21 cellular contexts compared by ENCODE assay signal in the genomic region with DNA sequence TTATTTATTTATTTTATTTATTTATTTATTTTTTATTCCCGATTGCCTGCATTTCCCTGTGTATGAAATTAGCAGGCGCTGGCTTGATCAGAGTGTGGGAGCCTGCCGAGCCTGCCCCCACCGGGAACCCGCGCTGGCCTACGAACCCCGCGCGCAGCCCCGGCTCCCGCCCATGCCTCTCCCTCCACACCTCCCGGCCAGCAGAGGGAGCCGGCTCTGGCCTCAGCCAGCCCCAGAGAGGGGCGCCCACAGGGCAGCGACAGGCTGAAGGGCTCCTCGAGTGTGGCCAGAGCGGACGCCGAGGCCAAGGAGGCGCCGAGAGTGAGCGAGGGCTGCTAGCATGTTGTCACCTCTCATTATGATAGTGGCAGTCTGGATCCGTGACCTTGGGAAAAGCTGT. TPM values are rescaled to one million over a fixed set of nuclear protein-coding genes. Genes with fewer than 3 reads are reported as not detected.
DNase-seq lines count a peak whose midpoint lies in the region; ATAC-seq, FAIRE-seq and TF ChIP-seq lines count a peak whose summit lies in the region.
"Had no signal": no experiment of that assay in that cellular context is flagged by ENCODE, and none has a peak within 500 bp of the region (broad histone marks: within the 10 kb centered on the region; RNA-seq: fewer than 3 reads in every experiment).

No MANE protein-coding gene starts in this region.

- H3K9me3 ChIP-seq in DOHH2 (ENCODE audit: control insufficient read depth, insufficient read depth, low read length), result peaks cover 17% of the 10 kb centered on the region
- H3K9me3 ChIP-seq in K562 (replicated peaks; ENCODE audit: control insufficient read depth, insufficient read depth, low read depth, low read length), result no peaks in the 10 kb centered on the region; the same call in 1 of the 2 replicates
- H3K9me3 ChIP-seq in transverse colon, result peaks cover 7 to 10% of the 10 kb centered on the region in 2 donors
- peaks cover 0 to 25% (median 0%) of the 10 kb centered on the region in 11 donors for H3K9me3 ChIP-seq in heart right ventricle

- H2AFZ ChIP-seq in K562 (ENCODE audit: low read depth, low read length), result 0 out of 2 replicates have a peak overlapping the region, but pooled peaks have one; percentile 16

- intact Hi-C loops in K562 (cut with micrococcal nuclease), result no loop called here
- intact Hi-C loops in transverse colon (cut with DNase I; ENCODE audit: low total_unique reads), result no loop called here
- intact Hi-C loops in heart right ventricle (cut with DNase I), result no loop called here

- H4K20me1 ChIP-seq in DOHH2 (ENCODE audit: control insufficient read depth, insufficient read depth, low read depth, low read length) (no peaks in the 10 kb centered on the region), K562 (replicated peaks; ENCODE audit: control insufficient read depth, insufficient read depth, low read length) (no peaks in the 10 kb centered on the region)

- H3K36me3 Mint-ChIP-seq in HFFc6 (ENCODE audit: low read depth), result 0 out of 2 replicates have a peak, but pooled peaks cover 4% of the 10 kb centered on the region
- peaks cover 2 to 10% of the 10 kb centered on the region in 2 donors for H3K36me3 Mint-ChIP-seq in activated T-cell treated with anti-CD3 and anti-CD28 coated beads, Interleukin-2, amount 50 U/mL, for 72 hours (ENCODE audit: insufficient read depth in 2 of 2)

- CTCF ChIA-PET in K562 (lab: Yijun Ruan, JAX; ENCODE audit: low intra/inter-chr PET ratio), result no interaction called here

- no peaks in the 10 kb centered on the region for H3K9me1 ChIP-seq in K562 (ENCODE audit: control insufficient read depth, insufficient read depth, low read length)

- in situ Hi-C loops in K562 (cut with MboI) (no loop called here), transverse colon (cut with MboI; ENCODE audit: low pct_ligation_motif_present in 1 of 4, low pct_unique_long_range_greater_than_20kb in 1 of 4, low sequenced_read_pairs in 3 of 4) (no loop called here)

- POLR2A ChIA-PET in K562 (lab: Yijun Ruan, JAX), result interaction anchor here (0.7 kb wide), 1 partner anchor 322 kb away, joined by 3 read pairs; no protein-coding TSS in a partner anchor

- H3K27ac Mint-ChIP-seq in HFFc6, result no peak overlapping the region
- H3K27ac Mint-ChIP-seq in activated T-cell treated with anti-CD3 and anti-CD28 coated beads, Interleukin-2, amount 50 U/mL, for 72 hours, result no peak overlapping the region
- H3K27ac Mint-ChIP-seq: CD8-positive, alpha-beta memory T cell had no signal

- peaks cover 8% of the 10 kb centered on the region; the same call in 1 of the 2 replicates for H3K4me1 Mint-ChIP-seq in HFFc6 (ENCODE audit: low read depth)
- H3K4me1 Mint-ChIP-seq in activated T-cell treated with anti-CD3 and anti-CD28 coated beads, Interleukin-2, amount 50 U/mL, for 72 hours (ENCODE audit: low read depth), result no peaks in the 10 kb centered on the region
- H3K4me1 Mint-ChIP-seq: CD8-positive, alpha-beta memory T cell had no signal

- no peak for TF ChIP-seq RAD21 in K562 (CRISPR knock-in tag; conservative IDR thresholded peaks at IDR 0.05 in 1 of 2, IDR thresholded peaks at IDR 0.05 in 1 of 2)

- 82% methylated on average over 13 of the region's 24 CpGs for WGBS in K562 (ENCODE audit: insufficient coverage, low coverage, missing lambda C conversion rate)
- WGBS in transverse colon (ENCODE audit: low coverage in 1 of 2), 2 donors, result 97% methylated on average over 23 of the region's 24 CpGs; no CpG with 5 or more reads in 1 of the 2 donors
- 96% methylated on average over 24 of the region's 24 CpGs for WGBS in heart right ventricle, 2 donors

- BruUV-seq in K562 (replicated peaks; lab: Mats Ljungman, UMichigan), result no TSS peak

- H3K79me2 ChIP-seq in DOHH2 (ENCODE audit: control insufficient read depth, low read length), result no peaks in the 10 kb centered on the region
- no peaks in the 10 kb centered on the region for H3K79me2 ChIP-seq in K562 (ENCODE audit: control insufficient read depth, insufficient read depth, low read length)

- TF ChIP-seq POLR2A in K562 (conservative IDR thresholded peaks at IDR 0.05) (no peak), transverse colon (IDR thresholded peaks at IDR 0.05) (no peak)

- H3K27me3 Mint-ChIP-seq in HFFc6 (ENCODE audit: insufficient read depth), result no peaks in the 10 kb centered on the region
- H3K27me3 Mint-ChIP-seq in activated T-cell treated with anti-CD3 and anti-CD28 coated beads, Interleukin-2, amount 50 U/mL, for 72 hours (ENCODE audit: low read depth), result no peaks in the 10 kb centered on the region
- H3K27me3 Mint-ChIP-seq: CD8-positive, alpha-beta memory T cell had no signal

- no peak overlapping the region for H3K9ac ChIP-seq in K562 (ENCODE audit: insufficient read depth in 1 of 2, low read depth in 2 of 2, low read length in 2 of 2)

- H3K9me3 Mint-ChIP-seq in HFFc6, result peaks cover 28% of the 10 kb centered on the region
- H3K9me3 Mint-ChIP-seq in activated T-cell treated with anti-CD3 and anti-CD28 coated beads, Interleukin-2, amount 50 U/mL, for 72 hours, result peaks cover 2% of the 10 kb centered on the region in 2 donors

- H3K4me2 ChIP-seq in DOHH2 (ENCODE audit: low read length) (no peak overlapping the region), K562 (ENCODE audit: insufficient read depth, low read length) (no peak overlapping the region)

- DNase-seq in HFFc6, result no peak
- DNase-seq in K562 (ENCODE audit: extremely low read depth in 1 of 4, low spot score in 3 of 4), result no peak
- no peak for DNase-seq in transverse colon
- DNase-seq in heart right ventricle, result no peak
- DNase-seq in activated T-cell treated with anti-CD3 and anti-CD28 coated beads, Interleukin-2, amount 50 U/mL, for 72 hours, result no peak
- DNase-seq: C1 segment of cervical spinal cord; CD8-positive, alpha-beta memory T cell; DMS53; EL; GF-D8; HCEC 1CT; KG1; NCI-H1417 treated with DMSO at 0.1 percent for 48 hours; NCI-H187; NCI-H446; NCI-H526; T-helper 1 cell had no signal

- H3K4me3 ChIP-seq in DOHH2 (ENCODE audit: low read length), result no peak overlapping the region
- no peak overlapping the region for H3K4me3 ChIP-seq in K562
- no peak overlapping the region for H3K4me3 ChIP-seq in transverse colon
- H3K4me3 ChIP-seq in heart right ventricle, result no peak overlapping the region
- H3K4me3 ChIP-seq: SJSA1 had no signal

- H3K27me3 ChIP-seq in DOHH2 (ENCODE audit: control insufficient read depth, low read length) (no peaks in the 10 kb centered on the region), K562 (ENCODE audit: control insufficient read depth in 2 of 2, insufficient read depth in 2 of 2, low read length in 2 of 2) (peaks cover 0 to 5% of the 10 kb centered on the region in 2 experiments; a peak in 1 of 5 replicates), transverse colon (no peaks in the 10 kb centered on the region), heart right ventricle (peaks cover 0 to 10% (median 0%) of the 10 kb centered on the region in 7 donors)
- H3K27me3 ChIP-seq: SJSA1 had no signal

- H3K4me1 ChIP-seq in DOHH2 (ENCODE audit: control insufficient read depth, low read length) (no peaks in the 10 kb centered on the region), K562 (replicated peaks in 1 of 2; ENCODE audit: control insufficient read depth in 2 of 2, insufficient read depth in 2 of 2, low read length in 2 of 2) (peaks cover 0 to 3% of the 10 kb centered on the region in 2 experiments; a peak in 1 of 5 replicates), transverse colon (no peaks in the 10 kb centered on the region), heart right ventricle (no peaks in the 10 kb centered on the region)
- H3K4me1 ChIP-seq: SJSA1 had no signal

- H3K4me3 Mint-ChIP-seq in HFFc6, result no peak overlapping the region
- H3K4me3 Mint-ChIP-seq in activated T-cell treated with anti-CD3 and anti-CD28 coated beads, Interleukin-2, amount 50 U/mL, for 72 hours, result no peak overlapping the region
- H3K4me3 Mint-ChIP-seq: CD8-positive, alpha-beta memory T cell had no signal

- H3K9me2 ChIP-seq in DOHH2 (replicated peaks; ENCODE audit: control insufficient read depth, low read length), result no peaks in the 10 kb centered on the region

- no peak for FAIRE-seq in K562 (lab: Jason Lieb, UNC)

- ATAC-seq in K562, result peak; percentile 40
- no peak for ATAC-seq in GM18520 (IDR thresholded peaks at IDR 0.05; ENCODE audit: unreplicated experiment)
- ATAC-seq in heart right ventricle, result no peak
- ATAC-seq in activated T-cell treated with anti-CD3 and anti-CD28 coated beads, Interleukin-2, amount 50 U/mL, for 72 hours (replicated peaks in 1 of 2), result no peak
- ATAC-seq: Right ventricle myocardium inferior had no signal

- no peaks in the 10 kb centered on the region for H3K36me3 ChIP-seq in DOHH2 (ENCODE audit: control insufficient read depth, low read length)
- no peaks in the 10 kb centered on the region for H3K36me3 ChIP-seq in K562 (ENCODE audit: control insufficient read depth, insufficient read depth, low read length)
- no peaks in the 10 kb centered on the region for H3K36me3 ChIP-seq in transverse colon
- no peaks in the 10 kb centered on the region for H3K36me3 ChIP-seq in heart right ventricle
- H3K36me3 ChIP-seq: SJSA1 had no signal

- H3K27ac ChIP-seq in DOHH2 (ENCODE audit: low read depth, low read length) (no peak overlapping the region), K562 (ENCODE audit: extremely low read depth, low read depth, low read length) (no peak overlapping the region), transverse colon (no peak overlapping the region), heart right ventricle (no peak overlapping the region)
- H3K27ac ChIP-seq: SJSA1 had no signal

- TF ChIP-seq CTCF in DOHH2 (IDR thresholded peaks at IDR 0.05; ENCODE audit: low read depth, low read length, poor library complexity, severe bottlenecking), result peak; percentile 11
- peak; percentile 29; the same call in 1 of the 2 replicates for TF ChIP-seq CTCF in HFFc6 (IDR thresholded peaks at IDR 0.05)
- no peak for TF ChIP-seq CTCF in K562 (IDR thresholded peaks at IDR 0.05 in 2 of 3, conservative IDR thresholded peaks at IDR 0.05 in 1 of 3; ENCODE audit: insufficient read depth in 2 of 3, low read depth in 1 of 3, low read length in 3 of 3)
- TF ChIP-seq CTCF in transverse colon (IDR thresholded peaks at IDR 0.05), result no peak
- TF ChIP-seq CTCF in heart right ventricle (IDR thresholded peaks at IDR 0.05), result peak in 1 of 9 donors; percentile 11

- no peaks in the 10 kb centered on the region for H3F3A ChIP-seq in DOHH2 (ENCODE audit: control insufficient read depth, insufficient read depth)

- TF ChIP-seq EP300 in K562 (IDR thresholded peaks at IDR 0.05; ENCODE audit: low read length) (no peak), transverse colon (IDR thresholded peaks at IDR 0.05; ENCODE audit: low read depth) (no peak)

RNA-seq across cellular contexts. Expression of a gene that starts 13.0 kb away (rescaled TPM):
- 10 to 100 TPM; 21.4 to 24.4 (median 22.9) TPM for total RNA-seq in HFFc6 (2021; fragmentation: NEBNext Ultra II Directional; extraction: Animal tissue kit (Norgen Biotek cat#: 25700))
- total RNA-seq in K562 (2011; cell fraction: chromatin; rRNA removed; ENCODE audit: low replicate concordance), result 94.2 and 230 TPM in 2 replicates
- 51.7 and 57.8 TPM in 2 replicates for total RNA-seq in K562 (2011; cell fraction: nucleolus; rRNA removed)
- 92.6 and 110 TPM in 2 replicates for total RNA-seq in K562 (2011; cell fraction: nucleoplasm; rRNA removed)
- total RNA-seq in K562 (2014; rRNA removed) (20.3 and 23.6 TPM in 2 replicates), K562 (2014; rRNA removed; fragmentation: Illumina TruSeq; extraction: Trizol) (29.3 and 33.9 TPM in 2 replicates), K562 (2015; rRNA removed; fragmentation: Illumina TruSeq; extraction: Trizol) (25.9 and 28.5 TPM in 2 replicates), K562 (2021) (26.8 and 28.5 TPM in 2 replicates), transverse colon (100 to 1,000 TPM in 1 of 4 donors, 10 to 100 TPM in 3; 27.7 to 115 (median 64.0) TPM), heart right ventricle (10 to 100 TPM; 33.1 to 48.5 (median 35.1) TPM)
- polyA plus RNA-seq in K562 (2011; rRNA removed) (76.3 and 85.8 TPM in 2 replicates), K562 (2014; fragmentation: Illumina TruSeq; extraction: Trizol) (32.1 and 36.7 TPM in 2 replicates), K562 (2014; fragmentation: Nextera tagmentation; extraction: Ambion mirVana) (1 to 10 TPM; 7.8 to 9.0 TPM), K562 (2014; rRNA removed) (31.2 and 38.2 TPM in 2 replicates), heart right ventricle (10 to 100 TPM; 18.7 to 25.0 TPM)
- 18.2 and 30.4 TPM in 2 replicates for polyA plus RNA-seq in K562 (2011; cell fraction: cytosol; rRNA removed)
- 227 and 343 TPM in 2 replicates for polyA plus RNA-seq in K562 (2011; cell fraction: nucleus; rRNA removed)
- polyA plus RNA-seq in K562 (2012), result 17.4 and 33.3 TPM in 2 replicates
- polyA minus RNA-seq in K562 (2011; rRNA and poly(A)+ RNA removed), result 43.8 and 51.9 TPM in 2 replicates
- polyA minus RNA-seq in K562 (2011; cell fraction: cytosol; rRNA and poly(A)+ RNA removed), result 15.2 and 16.0 TPM in 2 replicates
- polyA minus RNA-seq in K562 (2011; cell fraction: nucleus; rRNA and poly(A)+ RNA removed), result 55.3 and 118 TPM in 2 replicates
- total RNA-seq in activated T-cell treated with anti-CD3 and anti-CD28 coated beads, Interleukin-2, amount 50 U/mL, for 72 hours, result 100 to 1,000 TPM in 1 of 2 donors, 10 to 100 TPM in 1; 83.0 to 113 TPM

Comparison
In these comparisons a context has a peak if more than half of its experiments do, and no peak if none do; other contexts are left out.
1. CTCF ChIP-seq: peak in DOHH2 (single experiment) and HFFc6 (single experiment); none in K562 (0 of 3) and transverse colon (0 of 5).